In the genomic region with DNA sequence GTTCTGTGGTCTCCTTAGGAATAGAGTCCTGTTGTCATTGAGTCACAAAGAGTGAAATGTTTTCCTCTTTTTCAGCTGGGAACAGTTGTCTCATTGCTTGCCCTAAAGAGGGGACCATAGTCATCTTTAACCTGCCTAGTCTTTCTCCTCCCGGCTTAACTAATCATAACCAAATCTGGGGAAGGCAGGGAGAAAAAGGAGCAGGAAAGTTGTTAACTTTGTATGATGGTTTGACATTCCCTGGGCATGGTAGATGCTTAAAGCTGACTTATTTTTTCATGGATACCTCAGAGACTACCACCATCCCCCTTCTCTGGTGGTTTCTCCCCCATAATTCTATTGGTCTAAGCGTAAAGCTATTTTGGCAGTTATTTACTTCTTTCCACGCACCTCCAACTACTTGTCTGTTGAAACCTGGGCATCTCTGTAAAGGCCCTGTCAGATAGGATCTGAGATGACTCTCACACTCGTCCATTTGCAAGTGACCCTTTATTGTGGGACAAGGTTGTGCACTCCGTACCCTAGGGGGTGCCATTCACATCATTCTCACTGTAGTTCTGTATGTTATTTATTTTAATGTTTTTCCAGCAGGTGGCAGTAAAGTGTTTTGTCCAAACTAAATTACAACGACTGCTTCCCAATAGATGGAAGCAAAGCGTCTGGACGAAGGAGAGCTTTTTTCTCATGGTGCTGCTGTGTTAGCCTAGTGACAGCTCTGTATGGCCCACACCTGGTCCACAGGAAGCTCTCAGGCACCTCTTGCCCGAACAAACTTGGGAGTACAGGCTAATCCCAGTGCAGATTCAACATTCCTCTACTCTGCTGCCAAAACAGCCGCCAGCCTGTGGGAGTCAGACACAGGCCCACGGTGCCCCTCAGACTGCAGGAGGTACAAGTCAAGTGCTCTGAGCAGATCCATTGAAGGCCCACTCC, we compare ENCODE assay signal across 8 cellular contexts. TPM values are rescaled to one million over a fixed set of nuclear protein-coding genes. Genes with fewer than 3 reads are reported as not detected.
A peak's percentile ranks its signal among the peaks of the same experiment; 100 is the strongest.
DNase-seq lines count a peak whose midpoint lies in the region; ATAC-seq and TF ChIP-seq lines count a peak whose summit lies in the region.

No MANE protein-coding gene starts in this region.

- peaks cover 2% of the 10 kb centered on the region for H3K36me3 Mint-ChIP-seq in activated CD4-positive, alpha-beta T cell treated with anti-CD3 and anti-CD28 coated beads, Interleukin-2, amount 10 ng/mL, durations not matched to agents 24 days and 14 days (ENCODE audit: low read depth)

- ATAC-seq in GM18517 (IDR thresholded peaks at IDR 0.05; ENCODE audit: unreplicated experiment) (peak; percentile 51), HG03460 (IDR thresholded peaks at IDR 0.05; ENCODE audit: unreplicated experiment) (peak; percentile 30), right lobe of liver (peak; percentile 67 to 78 (median 72))

- in situ Hi-C loops in ACHN (cut with HindIII; ENCODE audit: low pct_ligation_motif_present, low pct_unique_long_range_greater_than_20kb, low sequenced_read_pairs) = no loop called here

- H3K4me3 ChIP-seq in right lobe of liver = no peak overlapping the region

- no peaks in the 10 kb centered on the region for H3K9me3 ChIP-seq in right lobe of liver

- intact Hi-C loops in activated CD4-positive, alpha-beta T cell treated with anti-CD3 and anti-CD28 coated beads, Interleukin-2, amount 10 ng/mL, durations not matched to agents 24 days and 14 days (cut with micrococcal nuclease) = loop anchor here (1.0 to 10.0 kb wide), 3 partner anchors 32 to 299 kb away; partner anchors contain the start of genes CDC25C and FAM53C
- intact Hi-C loops in right lobe of liver (cut with DNase I) = no loop called here

- H3K27me3 ChIP-seq in right lobe of liver = no peaks in the 10 kb centered on the region

- peaks cover 0 to 16% (median 6%) of the 10 kb centered on the region in 4 donors for H3K4me1 ChIP-seq in right lobe of liver

- no peak overlapping the region for H3K27ac ChIP-seq in right lobe of liver

- no peaks in the 10 kb centered on the region for H3K27me3 Mint-ChIP-seq in activated CD4-positive, alpha-beta T cell treated with anti-CD3 and anti-CD28 coated beads, Interleukin-2, amount 10 ng/mL, durations not matched to agents 24 days and 14 days

- H3K36me3 ChIP-seq in right lobe of liver = no peaks in the 10 kb centered on the region

- no peaks in the 10 kb centered on the region for H3K9me3 Mint-ChIP-seq in activated CD4-positive, alpha-beta T cell treated with anti-CD3 and anti-CD28 coated beads, Interleukin-2, amount 10 ng/mL, durations not matched to agents 24 days and 14 days

- H3K4me3 Mint-ChIP-seq in activated CD4-positive, alpha-beta T cell treated with anti-CD3 and anti-CD28 coated beads, Interleukin-2, amount 10 ng/mL, durations not matched to agents 24 days and 14 days = peak overlapping the region; percentile 1

- no peak overlapping the region for H3K27ac Mint-ChIP-seq in activated CD4-positive, alpha-beta T cell treated with anti-CD3 and anti-CD28 coated beads, Interleukin-2, amount 10 ng/mL, durations not matched to agents 24 days and 14 days

- peaks cover 23% of the 10 kb centered on the region for H3K4me1 Mint-ChIP-seq in activated CD4-positive, alpha-beta T cell treated with anti-CD3 and anti-CD28 coated beads, Interleukin-2, amount 10 ng/mL, durations not matched to agents 24 days and 14 days

- DNase-seq in ACHN = peak; percentile 87
- DNase-seq in NCI-H526 treated with DMSO at 0.1 percent for 48 hours (lab: John Stamatoyannopoulos, UW) = peak; percentile 88
- DNase-seq in activated CD4-positive, alpha-beta T cell treated with anti-CD3 and anti-CD28 coated beads, Interleukin-2, amount 10 ng/mL, durations not matched to agents 24 days and 14 days = peak; percentile 90
- peak; percentile 89 for DNase-seq in dedifferentiated amniotic fluid mesenchymal stem cell (ENCODE audit: extremely low spot score)
- DNase-seq in right lobe of liver = peak in 2 of 3 donors; percentile 32 to 62
- DNase-seq in stimulated activated CD8-positive, alpha-beta memory T cell treated with anti-CD3 and anti-CD28 coated beads, Interleukin-12 subunit alpha, Interleukin-12 subunit beta, amount 100 ng/mL, for 1 hour (ENCODE audit: low read depth) = peak; percentile 20

- 22% methylated on average over 8 of the region's 11 CpGs for WGBS in right lobe of liver (ENCODE audit: insufficient coverage, low coverage, low lambda C conversion rate, missing lambda C conversion rate)

- peak; percentile 75 to 92 (median 86) for TF ChIP-seq CTCF in right lobe of liver (IDR thresholded peaks at IDR 0.05)

- no peak for TF ChIP-seq POLR2A in right lobe of liver (IDR thresholded peaks at IDR 0.05)

RNA-seq across cellular contexts. Expression of gene FAM13B, which starts 3.0 kb away (rescaled TPM):
- total RNA-seq in activated CD4-positive, alpha-beta T cell treated with anti-CD3 and anti-CD28 coated beads, Interleukin-2, amount 10 ng/mL, durations not matched to agents 24 days and 14 days = 15.1 and 15.6 TPM in 2 replicates
- 10 to 100 TPM in 1 of 6 experiments, 1 to 10 TPM in 5; 6.0 to 12.4 (median 6.5) TPM for total RNA-seq in right lobe of liver

RNA-seq across cellular contexts. Expression of gene WNT8A, which starts 48.0 kb away (rescaled TPM):
- not detected in 2 replicates for total RNA-seq in activated CD4-positive, alpha-beta T cell treated with anti-CD3 and anti-CD28 coated beads, Interleukin-2, amount 10 ng/mL, durations not matched to agents 24 days and 14 days
- not detected for total RNA-seq in right lobe of liver

Comparison
In these comparisons a context has a peak if more than half of its experiments do, and no peak if none do; other contexts are left out.
1. DNase-seq: peak in every context shown above with its lines; median percentile 90 in activated CD4-positive, alpha-beta T cell treated with anti-CD3 and anti-CD28 coated beads, Interleukin-2, amount 10 ng/mL, durations not matched to agents 24 days and 14 days; 89 in dedifferentiated amniotic fluid mesenchymal stem cell; 88 in NCI-H526 treated with DMSO at 0.1 percent for 48 hours; 87 in ACHN; 47 in right lobe of liver; 20 in stimulated activated CD8-positive, alpha-beta memory T cell treated with anti-CD3 and anti-CD28 coated beads, Interleukin-12 subunit alpha, Interleukin-12 subunit beta, amount 100 ng/mL, for 1 hour.